Comparison of ENCODE assay signal across 12 cellular contexts in genomic region chr11:15199693-15200092, GRCh38.
A peak's percentile ranks its signal among the peaks of the same experiment; 100 is the strongest.
DNase-seq lines count a peak whose midpoint lies in the region; ATAC-seq and TF ChIP-seq lines count a peak whose summit lies in the region.
"Had no signal": no experiment of that assay in that cellular context is flagged by ENCODE, and none has a peak within 500 bp of the region (broad histone marks: within the 10 kb centered on the region; RNA-seq: fewer than 3 reads in every experiment).

No MANE protein-coding gene starts in this region.

- H3F3A ChIP-seq in PC-3 (ENCODE audit: low read length, unreplicated experiment) = no peaks in the 10 kb centered on the region

- H3K79me2 ChIP-seq in PC-3 (ENCODE audit: low read length) = no peaks in the 10 kb centered on the region

- intact Hi-C loops in PC-3 (cut with micrococcal nuclease) = no loop called here

- no peak overlapping the region for H3K4me2 ChIP-seq in PC-3 (ENCODE audit: low read length)

- H3K9ac ChIP-seq in PC-3 (ENCODE audit: low read length) = no peak overlapping the region

- no peaks in the 10 kb centered on the region for H3K36me3 ChIP-seq in PC-3 (ENCODE audit: low read depth, low read length)
- H3K36me3 ChIP-seq: uterus had no signal

- H4K20me1 ChIP-seq in PC-3 (ENCODE audit: low read length) = no peaks in the 10 kb centered on the region

- no peak overlapping the region for H2AFZ ChIP-seq in PC-3 (ENCODE audit: low read length)

- DNase-seq in HCEC 1CT (peak; percentile 45), PC-3 (peak; percentile 53), fibroblast of peridontal ligament (ENCODE audit: extremely low read depth) (peak; percentile 64), renal cortical epithelial cell (ENCODE audit: low read depth) (peak; percentile 97), mesenteric fat pad (ENCODE audit: low spot score) (no peak), NCI-H82 (lab: John Stamatoyannopoulos, UW) (no peak), erythroblast (lab: John Stamatoyannopoulos, UW) (no peak)
- DNase-seq: activated B cell treated with CpG ODN at 0.5 μM for 24 hours, Calu3, glutamatergic neuron, SIG-M5, uterus had no signal

- no peaks in the 10 kb centered on the region for H3K27me3 ChIP-seq in PC-3 (ENCODE audit: low read length)
- H3K27me3 ChIP-seq: uterus had no signal

- BruUV-seq in PC-3 (replicated peaks; lab: Mats Ljungman, UMichigan) = no TSS peak

- POLR2A ChIA-PET in PC-3 (lab: Charles Lee; ENCODE audit: unreplicated experiment) = no interaction called here

- H3K27ac ChIP-seq in PC-3 (ENCODE audit: low read length) = no peak overlapping the region
- H3K27ac ChIP-seq: uterus had no signal

- H3K9me2 ChIP-seq in PC-3 (replicated peaks; ENCODE audit: low read length) = no peaks in the 10 kb centered on the region

- TF ChIP-seq POLR2A in erythroblast (IDR thresholded peaks at IDR 0.05; ENCODE audit: low read length) = no peak

- ATAC-seq in PC-3 = no peak

- no peaks in the 10 kb centered on the region for H3K9me3 ChIP-seq in PC-3 (ENCODE audit: low read length)
- H3K9me3 ChIP-seq: uterus had no signal

- no peaks in the 10 kb centered on the region for H3K4me1 ChIP-seq in PC-3 (ENCODE audit: insufficient read depth, low read length)
- H3K4me1 ChIP-seq: uterus had no signal

- CTCF ChIA-PET in PC-3 (lab: Charles Lee) = no interaction called here

- no peak for TF ChIP-seq CTCF in PC-3 (conservative IDR thresholded peaks at IDR 0.05; ENCODE audit: low read depth, low read length)

- no peak overlapping the region for H3K4me3 ChIP-seq in PC-3 (ENCODE audit: low read length)
- H3K4me3 ChIP-seq: uterus had no signal

Comparison
In these comparisons a context has a peak if more than half of its experiments do, and no peak if none do; other contexts are left out.
1. DNase-seq: peak in HCEC 1CT (single experiment), PC-3 (single experiment), fibroblast of peridontal ligament (single experiment) and renal cortical epithelial cell (single experiment); none in mesenteric fat pad (single experiment), NCI-H82 (single experiment) and erythroblast (0 of 2).